8 cellular contexts compared by ENCODE assay signal in genomic region chr22:20115691-20116375, GRCh38. TPM values are rescaled to one million over a fixed set of nuclear protein-coding genes. Genes with fewer than 3 reads are reported as not detected.
A peak's percentile ranks its signal among the peaks of the same experiment; 100 is the strongest.
DNase-seq lines count a peak whose midpoint lies in the region; ATAC-seq and TF ChIP-seq lines count a peak whose summit lies in the region.

Gene RANBP1, plus strand, starts transcription at chr22:20116104. Its CDS starts 81 bp downstream, at chr22:20116185.

- TF ChIP-seq CTCF in HCT116 (IDR thresholded peaks at IDR 0.05 in 2 of 3, conservative IDR thresholded peaks at IDR 0.05 in 1 of 3; ENCODE audit: borderline replicate concordance in 1 of 3, insufficient read depth in 1 of 3, low read depth in 2 of 3, low read length in 2 of 3) (no peak), left ventricle myocardium inferior (IDR thresholded peaks at IDR 0.05; ENCODE audit: borderline replicate concordance) (no peak), sigmoid colon (IDR thresholded peaks at IDR 0.05) (no peak)

- H3K4me3 ChIP-seq in HCT116 (replicated peaks in 1 of 2; ENCODE audit: low read depth in 1 of 2, low read length in 2 of 2), result peak within 1 kb of the TSS; percentile 77 to 97
- H3K4me3 ChIP-seq in left ventricle myocardium inferior, result peak within 1 kb of the TSS; percentile 79
- peak within 1 kb of the TSS; percentile 67 to 93 (median 86) for H3K4me3 ChIP-seq in sigmoid colon

- H3K4me2 ChIP-seq in HCT116 (ENCODE audit: low read length), result peak within 1 kb of the TSS; percentile 91

- POLR2A ChIA-PET in HCT116 (lab: Charles Lee), result no interaction called here

- CTCF ChIA-PET in HCT116 (lab: Charles Lee), result no interaction called here

- no TSS peak for BruUV-seq in HCT116 (replicated peaks; lab: Mats Ljungman, UMichigan)

- H3K36me3 Mint-ChIP-seq in activated T-helper 1 cell treated with anti-CD3 and anti-CD28 coated beads, Interleukin-12 subunit alpha, Interleukin-12 subunit beta, Interleukin-2, Interleukin-4 antibody, amounts not matched to agents 30 ng/mL and 10 ng/mL and 1 ng/mL, durations not matched to agents 14 hours and 24 hours and 36 hours (ENCODE audit: low read depth), result peaks cover 48% of the 10 kb centered on the region

- no peaks in the 10 kb centered on the region for H3K9me3 ChIP-seq in HCT116 (ENCODE audit: control insufficient read depth in 1 of 2, insufficient read depth in 1 of 2, low read depth in 1 of 2, low read length in 2 of 2)
- H3K9me3 ChIP-seq in left ventricle myocardium inferior (replicated peaks), result no peaks in the 10 kb centered on the region
- H3K9me3 ChIP-seq in sigmoid colon, result no peaks in the 10 kb centered on the region

- H2AFZ ChIP-seq in HCT116 (ENCODE audit: low read depth, low read length, poor library complexity, severe bottlenecking), result no peak within 1 kb of the TSS

- no peaks in the 10 kb centered on the region for H3K9me3 Mint-ChIP-seq in activated T-helper 1 cell treated with anti-CD3 and anti-CD28 coated beads, Interleukin-12 subunit alpha, Interleukin-12 subunit beta, Interleukin-2, Interleukin-4 antibody, amounts not matched to agents 30 ng/mL and 10 ng/mL and 1 ng/mL, durations not matched to agents 14 hours and 24 hours and 36 hours

- H3K79me2 ChIP-seq in HCT116 (ENCODE audit: insufficient read depth, low read length), result peaks cover 64% of the 10 kb centered on the region

- no peak for TF ChIP-seq EP300 in sigmoid colon (IDR thresholded peaks at IDR 0.05)

- ATAC-seq in HCT116, result no peak
- no peak for ATAC-seq in HG02938 (IDR thresholded peaks at IDR 0.05; ENCODE audit: unreplicated experiment)
- ATAC-seq in GM21529 (IDR thresholded peaks at IDR 0.05; ENCODE audit: unreplicated experiment), result no peak

- peak within 1 kb of the TSS; percentile 94 for H3K4me3 Mint-ChIP-seq in activated T-helper 1 cell treated with anti-CD3 and anti-CD28 coated beads, Interleukin-12 subunit alpha, Interleukin-12 subunit beta, Interleukin-2, Interleukin-4 antibody, amounts not matched to agents 30 ng/mL and 10 ng/mL and 1 ng/mL, durations not matched to agents 14 hours and 24 hours and 36 hours

- H3K9ac ChIP-seq in HCT116 (ENCODE audit: low read length), result peak within 1 kb of the TSS; percentile 99

- H3K4me1 ChIP-seq in HCT116 (ENCODE audit: control insufficient read depth in 1 of 2, insufficient read depth in 2 of 2, low read length in 2 of 2) (peaks cover 12 to 31% of the 10 kb centered on the region in 2 experiments), left ventricle myocardium inferior (peaks cover 60% of the 10 kb centered on the region), sigmoid colon (peaks cover 0 to 48% (median 41%) of the 10 kb centered on the region in 4 donors)

- H3K27me3 ChIP-seq in HCT116 (ENCODE audit: insufficient read depth, low read length), result no peaks in the 10 kb centered on the region
- H3K27me3 ChIP-seq in left ventricle myocardium inferior (ENCODE audit: low read depth), result no peaks in the 10 kb centered on the region
- no peaks in the 10 kb centered on the region for H3K27me3 ChIP-seq in sigmoid colon

- H3K27me3 Mint-ChIP-seq in activated T-helper 1 cell treated with anti-CD3 and anti-CD28 coated beads, Interleukin-12 subunit alpha, Interleukin-12 subunit beta, Interleukin-2, Interleukin-4 antibody, amounts not matched to agents 30 ng/mL and 10 ng/mL and 1 ng/mL, durations not matched to agents 14 hours and 24 hours and 36 hours (ENCODE audit: insufficient read depth), result peaks cover 3% of the 10 kb centered on the region

- TF ChIP-seq RAD21 in HCT116 (IDR thresholded peaks at IDR 0.05; ENCODE audit: low read depth), result no peak

- H3K4me1 Mint-ChIP-seq in activated T-helper 1 cell treated with anti-CD3 and anti-CD28 coated beads, Interleukin-12 subunit alpha, Interleukin-12 subunit beta, Interleukin-2, Interleukin-4 antibody, amounts not matched to agents 30 ng/mL and 10 ng/mL and 1 ng/mL, durations not matched to agents 14 hours and 24 hours and 36 hours (ENCODE audit: low read depth), result peaks cover 43% of the 10 kb centered on the region

- peaks cover 12 to 41% of the 10 kb centered on the region in 2 experiments; a peak in 3 of 4 replicates for H3K36me3 ChIP-seq in HCT116 (ENCODE audit: control insufficient read depth in 1 of 2, insufficient read depth in 2 of 2, low read length in 2 of 2)
- peaks cover 63% of the 10 kb centered on the region for H3K36me3 ChIP-seq in left ventricle myocardium inferior
- peaks cover 4 to 62% (median 31%) of the 10 kb centered on the region in 4 donors for H3K36me3 ChIP-seq in sigmoid colon

- 67 to 77% methylated on average over 30 of the region's 30 CpGs for WGBS in sigmoid colon, 2 donors

- TF ChIP-seq POLR2A in HCT116 (IDR thresholded peaks at IDR 0.05; ENCODE audit: borderline replicate concordance, extremely low read depth, insufficient read depth, insufficient read length), result no peak
- TF ChIP-seq POLR2A in sigmoid colon (IDR thresholded peaks at IDR 0.05), result no peak

- H4K20me1 ChIP-seq in HCT116 (ENCODE audit: insufficient read depth), result no peaks in the 10 kb centered on the region

- H3K27ac ChIP-seq in HCT116 (ENCODE audit: low read depth, low read length) (peak within 1 kb of the TSS; percentile 79), left ventricle myocardium inferior (replicated peaks) (peak within 1 kb of the TSS; percentile 91), sigmoid colon (peak within 1 kb of the TSS; percentile 83 to 91 (median 88))

- intact Hi-C loops in HCT116 (cut with micrococcal nuclease) (loop anchor here (10.0 kb wide), 1 partner anchor 151 kb away; no protein-coding TSS in a partner anchor), left ventricle myocardium inferior (cut with micrococcal nuclease) (no loop called here), sigmoid colon (cut with DNase I) (loop anchor here (5.0 to 10.0 kb wide), 4 partner anchors 34 to 161 kb away; partner anchors contain the start of genes DGCR8 and TANGO2)
- intact Hi-C loops in activated T-helper 1 cell treated with anti-CD3 and anti-CD28 coated beads, Interleukin-12 subunit alpha, Interleukin-12 subunit beta, Interleukin-2, Interleukin-4 antibody, amounts not matched to agents 30 ng/mL and 10 ng/mL and 1 ng/mL, durations not matched to agents 14 hours and 24 hours and 36 hours (cut with micrococcal nuclease), result loop anchor here (10.0 kb wide), 1 partner anchor 889 kb away; the partner anchor contains the start of gene THAP7

- DNase-seq in HCT116 (ENCODE audit: low read depth, low spot score) (no peak), left ventricle myocardium inferior (peak; percentile 13), sigmoid colon (no peak), NOMO-1 treated with DMSO at 0.1 percent for 48 hours (lab: John Stamatoyannopoulos, UW; ENCODE audit: unreplicated experiment) (no peak), NCI-H2227 treated with DMSO at 0.1 percent for 48 hours (lab: John Stamatoyannopoulos, UW) (no peak)
- DNase-seq in activated T-helper 1 cell treated with anti-CD3 and anti-CD28 coated beads, Interleukin-12 subunit alpha, Interleukin-12 subunit beta, Interleukin-2, Interleukin-4 antibody, amounts not matched to agents 30 ng/mL and 10 ng/mL and 1 ng/mL, durations not matched to agents 14 hours and 24 hours and 36 hours (ENCODE audit: low spot score), result no peak

- no peaks in the 10 kb centered on the region for H3K9me2 ChIP-seq in HCT116 (ENCODE audit: insufficient read depth)

- RAD21 ChIA-PET in HCT116 (lab: Charles Lee; ENCODE audit: low non-redundant PET in 1 of 2, low total read pairs in 2 of 2, uncharacterized antibody in 2 of 2, unreplicated experiment in 2 of 2), result no interaction called here

- peak within 1 kb of the TSS; percentile 96 for H3K27ac Mint-ChIP-seq in activated T-helper 1 cell treated with anti-CD3 and anti-CD28 coated beads, Interleukin-12 subunit alpha, Interleukin-12 subunit beta, Interleukin-2, Interleukin-4 antibody, amounts not matched to agents 30 ng/mL and 10 ng/mL and 1 ng/mL, durations not matched to agents 14 hours and 24 hours and 36 hours

TF ChIP-seq in HCT116, 20 proteins besides CTCF, POLR2A, EP300 and RAD21 (continues in another document):
- TF ChIP-seq, protein P1, sequence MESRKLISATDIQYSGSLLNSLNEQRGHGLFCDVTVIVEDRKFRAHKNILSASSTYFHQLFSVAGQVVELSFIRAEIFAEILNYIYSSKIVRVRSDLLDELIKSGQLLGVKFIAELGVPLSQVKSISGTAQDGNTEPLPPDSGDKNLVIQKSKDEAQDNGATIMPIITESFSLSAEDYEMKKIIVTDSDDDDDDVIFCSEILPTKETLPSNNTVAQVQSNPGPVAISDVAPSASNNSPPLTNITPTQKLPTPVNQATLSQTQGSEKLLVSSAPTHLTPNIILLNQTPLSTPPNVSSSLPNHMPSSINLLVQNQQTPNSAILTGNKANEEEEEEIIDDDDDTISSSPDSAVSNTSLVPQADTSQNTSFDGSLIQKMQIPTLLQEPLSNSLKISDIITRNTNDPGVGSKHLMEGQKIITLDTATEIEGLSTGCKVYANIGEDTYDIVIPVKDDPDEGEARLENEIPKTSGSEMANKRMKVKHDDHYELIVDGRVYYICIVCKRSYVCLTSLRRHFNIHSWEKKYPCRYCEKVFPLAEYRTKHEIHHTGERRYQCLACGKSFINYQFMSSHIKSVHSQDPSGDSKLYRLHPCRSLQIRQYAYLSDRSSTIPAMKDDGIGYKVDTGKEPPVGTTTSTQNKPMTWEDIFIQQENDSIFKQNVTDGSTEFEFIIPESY (IDR thresholded peaks at IDR 0.05; ENCODE audit: extremely low read depth, insufficient replicate concordance, low read length), result no peak
- TF ChIP-seq YY1 (IDR thresholded peaks at IDR 0.05; ENCODE audit: extremely low read depth, insufficient replicate concordance, low read depth, low read length) (no peak), EZH2phosphoT487 (IDR thresholded peaks at IDR 0.05; ENCODE audit: borderline replicate concordance) (no peak), SIN3A (IDR thresholded peaks at IDR 0.05; ENCODE audit: low read depth) (no peak), EGR1 (IDR thresholded peaks at IDR 0.05; ENCODE audit: low read depth) (no peak), EZH2 (IDR thresholded peaks at IDR 0.05) (no peak), ZFX (IDR thresholded peaks at IDR 0.05) (no peak), TCF7L2 (IDR thresholded peaks at IDR 0.05; ENCODE audit: borderline replicate concordance, extremely low read depth, insufficient read depth, insufficient read length) (no peak), ZNF274 (IDR thresholded peaks at IDR 0.05; ENCODE audit: low read depth, low read length) (no peak)
- TF ChIP-seq, protein P2, sequence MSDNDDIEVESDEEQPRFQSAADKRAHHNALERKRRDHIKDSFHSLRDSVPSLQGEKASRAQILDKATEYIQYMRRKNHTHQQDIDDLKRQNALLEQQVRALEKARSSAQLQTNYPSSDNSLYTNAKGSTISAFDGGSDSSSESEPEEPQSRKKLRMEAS (IDR thresholded peaks at IDR 0.05), result no peak

RNA-seq across cellular contexts. Expression of gene RANBP1, which starts in this region (rescaled TPM):
- total RNA-seq in HCT116 (2021; ENCODE audit: unreplicated experiment) (351 TPM), left ventricle myocardium inferior (39.6 TPM), sigmoid colon (100 to 1,000 TPM; 135 to 194 (median 163) TPM)
- polyA plus RNA-seq in HCT116 (2012), result 240 and 283 TPM in 2 replicates
- 509 and 524 TPM in 2 replicates for total RNA-seq in activated T-helper 1 cell treated with anti-CD3 and anti-CD28 coated beads, Interleukin-12 subunit alpha, Interleukin-12 subunit beta, Interleukin-2, Interleukin-4 antibody, amounts not matched to agents 30 ng/mL and 10 ng/mL and 1 ng/mL, durations not matched to agents 14 hours and 24 hours and 36 hours
- polyA plus RNA-seq in sigmoid colon, result 100 to 1,000 TPM in 1 of 3 donors, 10 to 100 TPM in 2; 67.9 to 163 (median 79.8) TPM
